ENCODE assay signal across 10 cellular contexts in genomic region chr9:128077847-128078503, GRCh38. TPM values are rescaled to one million over a fixed set of nuclear protein-coding genes. Genes with fewer than 3 reads are reported as not detected.
DNase-seq lines count a peak whose midpoint lies in the region; ATAC-seq and TF ChIP-seq lines count a peak whose summit lies in the region.
"Had no signal": no experiment of that assay in that cellular context is flagged by ENCODE, and none has a peak within 500 bp of the region (broad histone marks: within the 10 kb centered on the region; RNA-seq: fewer than 3 reads in every experiment).

No MANE protein-coding gene starts in this region.

- H4K91ac ChIP-seq in H9 (ENCODE audit: insufficient read length, low read depth, low read length): no peak overlapping the region

- H3K4ac ChIP-seq in H9 (ENCODE audit: low read depth, low read length): no peak overlapping the region

- no peak for TF ChIP-seq EP300 in gastroesophageal sphincter (IDR thresholded peaks at IDR 0.05)

- H3K23ac ChIP-seq in H9 (ENCODE audit: insufficient read length, low read depth, low read length): no peak overlapping the region

- no peak overlapping the region for H2BK120ac ChIP-seq in H9 (ENCODE audit: low read depth, low read length, poor library complexity, severe bottlenecking)

- H3K36me3 ChIP-seq in Peyer's patch (no peaks in the 10 kb centered on the region), smooth muscle cell (ENCODE audit: low read depth) (no peaks in the 10 kb centered on the region), gastroesophageal sphincter (no peaks in the 10 kb centered on the region)

- H3K9me3 ChIP-seq in H9 (ENCODE audit: control insufficient read depth, low read depth, low read length): no peaks in the 10 kb centered on the region
- no peaks in the 10 kb centered on the region for H3K9me3 ChIP-seq in Peyer's patch
- no peaks in the 10 kb centered on the region for H3K9me3 ChIP-seq in smooth muscle cell (replicated peaks; ENCODE audit: low read depth)
- no peaks in the 10 kb centered on the region for H3K9me3 ChIP-seq in gastroesophageal sphincter

- no peak overlapping the region for H4K8ac ChIP-seq in H9 (replicated peaks; ENCODE audit: insufficient read length, low read depth, low read length)

- H3F3A ChIP-seq in smooth muscle cell (ENCODE audit: low read depth): peaks cover 52% of the 10 kb centered on the region

- H3T11ph ChIP-seq in H9 (ENCODE audit: low read length): no peak overlapping the region

- H4K5ac ChIP-seq in H9 (ENCODE audit: insufficient read length, low read depth, low read length): no peak overlapping the region

- H2BK5ac ChIP-seq in H9 (ENCODE audit: insufficient read length, low read length): no peak overlapping the region

- H3K27me3 ChIP-seq in H9 (ENCODE audit: insufficient read depth, low read length): no peaks in the 10 kb centered on the region
- no peaks in the 10 kb centered on the region for H3K27me3 ChIP-seq in Peyer's patch
- H3K27me3 ChIP-seq in smooth muscle cell (ENCODE audit: low read depth): no peaks in the 10 kb centered on the region
- H3K27me3 ChIP-seq in gastroesophageal sphincter: no peaks in the 10 kb centered on the region

- H3K79me1 ChIP-seq in H9 (ENCODE audit: insufficient read depth, low read depth, low read length, poor library complexity, severe bottlenecking): no peaks in the 10 kb centered on the region

- H2AFZ ChIP-seq in H9 (ENCODE audit: low read length): no peak overlapping the region
- H2AFZ ChIP-seq in smooth muscle cell (ENCODE audit: low read depth): no peak overlapping the region

- intact Hi-C loops in activated T-helper 2 cell treated with anti-CD3 and anti-CD28 coated beads, Interferon-gamma antibody, Interleukin-2, Interleukin-4, amounts not matched to agents 10 μg/mL and 5 μg/mL and 100 μg/mL, durations not matched to agents 14 hours and 24 hours and 36 hours (cut with micrococcal nuclease): no loop called here
- intact Hi-C loops in left ventricle myocardium superior (cut with micrococcal nuclease): no loop called here

- no peak for TF ChIP-seq POLR2A in Peyer's patch (IDR thresholded peaks at IDR 0.05)
- no peak for TF ChIP-seq POLR2A in gastroesophageal sphincter (IDR thresholded peaks at IDR 0.05)

- H3K9ac ChIP-seq in H9 (ENCODE audit: extremely low read depth, insufficient read length, low read length): no peak overlapping the region
- H3K9ac ChIP-seq in smooth muscle cell (ENCODE audit: low read depth): no peak overlapping the region

- peaks cover 4% of the 10 kb centered on the region; the same call in 1 of the 2 replicates for H3K4me1 ChIP-seq in H9 (ENCODE audit: insufficient read depth, low read length)
- peaks cover 0 to 67% (median 19%) of the 10 kb centered on the region in 4 donors for H3K4me1 ChIP-seq in Peyer's patch
- H3K4me1 ChIP-seq in smooth muscle cell (ENCODE audit: low read depth): peaks cover 30% of the 10 kb centered on the region
- H3K4me1 ChIP-seq in gastroesophageal sphincter: peaks cover 0 to 84% (median 40%) of the 10 kb centered on the region in 3 donors

- peaks cover 25 to 28% of the 10 kb centered on the region in 2 experiments for H3K4me1 Mint-ChIP-seq in H9
- H3K4me1 Mint-ChIP-seq in activated T-helper 2 cell treated with anti-CD3 and anti-CD28 coated beads, Interferon-gamma antibody, Interleukin-2, Interleukin-4, amounts not matched to agents 10 μg/mL and 5 μg/mL and 100 μg/mL, durations not matched to agents 14 hours and 24 hours and 36 hours (ENCODE audit: low read depth): peaks cover 38% of the 10 kb centered on the region

- no peak overlapping the region for H3K18ac ChIP-seq in H9 (ENCODE audit: insufficient read length, low read depth, low read length)

- peaks cover 3 to 5% (median 3%) of the 10 kb centered on the region in 3 experiments; a peak in 4 of 7 replicates for H3K36me3 Mint-ChIP-seq in H9 (ENCODE audit: insufficient read depth in 1 of 3, low read depth in 3 of 3)
- H3K36me3 Mint-ChIP-seq in activated T-helper 2 cell treated with anti-CD3 and anti-CD28 coated beads, Interferon-gamma antibody, Interleukin-2, Interleukin-4, amounts not matched to agents 10 μg/mL and 5 μg/mL and 100 μg/mL, durations not matched to agents 14 hours and 24 hours and 36 hours (ENCODE audit: low read depth): peaks cover 50% of the 10 kb centered on the region

- no peak overlapping the region for H3K27ac ChIP-seq in H9 (ENCODE audit: insufficient read length, low read depth, low read length)
- peak overlapping the region; percentile 31 to 92 (median 74) for H3K27ac ChIP-seq in Peyer's patch
- peak overlapping the region; percentile 59 for H3K27ac ChIP-seq in epithelial cell of prostate
- no peak overlapping the region for H3K27ac ChIP-seq in smooth muscle cell (ENCODE audit: low read depth)
- H3K27ac ChIP-seq in gastroesophageal sphincter: peak overlapping the region in 2 of 4 donors; percentile 7 to 12

- no peak overlapping the region for H2BK15ac ChIP-seq in H9 (ENCODE audit: low read depth, low read length)

- H3K4me3 Mint-ChIP-seq in H9: no peak overlapping the region
- H3K4me3 Mint-ChIP-seq in activated T-helper 2 cell treated with anti-CD3 and anti-CD28 coated beads, Interferon-gamma antibody, Interleukin-2, Interleukin-4, amounts not matched to agents 10 μg/mL and 5 μg/mL and 100 μg/mL, durations not matched to agents 14 hours and 24 hours and 36 hours (ENCODE audit: low read depth): no peak overlapping the region

- DNase-seq in H9 (no peak), Peyer's patch (no peak), epithelial cell of prostate (ENCODE audit: low read depth, low spot score) (no peak), smooth muscle cell (lab: John Stamatoyannopoulos, UW; ENCODE audit: unreplicated experiment) (no peak), left ventricle myocardium superior (no peak)
- no peak for DNase-seq in activated T-helper 2 cell treated with anti-CD3 and anti-CD28 coated beads, Interferon-gamma antibody, Interleukin-2, Interleukin-4, amounts not matched to agents 10 μg/mL and 5 μg/mL and 100 μg/mL, durations not matched to agents 14 hours and 24 hours and 36 hours (ENCODE audit: low spot score)
- DNase-seq: left cardiac atrium, NCI-H1417 had no signal

- no peak overlapping the region for H2BK20ac ChIP-seq in H9 (ENCODE audit: low read depth, low read length, poor library complexity, severe bottlenecking)

- no peak overlapping the region for H3K14ac ChIP-seq in H9 (ENCODE audit: insufficient read depth, low read length)

- TF ChIP-seq CTCF in H9 (conservative IDR thresholded peaks at IDR 0.05): no peak
- TF ChIP-seq CTCF in Peyer's patch (IDR thresholded peaks at IDR 0.05): no peak
- no peak for TF ChIP-seq CTCF in smooth muscle cell (IDR thresholded peaks at IDR 0.05; ENCODE audit: borderline replicate concordance, insufficient read depth, poor library complexity, severe bottlenecking)
- TF ChIP-seq CTCF in gastroesophageal sphincter (IDR thresholded peaks at IDR 0.05): no peak

- H3K27me3 Mint-ChIP-seq in H9 (ENCODE audit: low read depth): no peaks in the 10 kb centered on the region
- H3K27me3 Mint-ChIP-seq in activated T-helper 2 cell treated with anti-CD3 and anti-CD28 coated beads, Interferon-gamma antibody, Interleukin-2, Interleukin-4, amounts not matched to agents 10 μg/mL and 5 μg/mL and 100 μg/mL, durations not matched to agents 14 hours and 24 hours and 36 hours (ENCODE audit: low read depth): no peaks in the 10 kb centered on the region

- no peak overlapping the region for H2AK5ac ChIP-seq in H9 (ENCODE audit: insufficient read length, low read length)

- no peak overlapping the region for H3K56ac ChIP-seq in H9 (ENCODE audit: insufficient read length, low read depth, low read length)

- H4K20me1 ChIP-seq in H9 (ENCODE audit: control insufficient read depth, insufficient read depth, insufficient read length): no peaks in the 10 kb centered on the region
- peaks cover 53% of the 10 kb centered on the region for H4K20me1 ChIP-seq in smooth muscle cell (ENCODE audit: low read depth)

- H3K9me3 Mint-ChIP-seq in H9: no peaks in the 10 kb centered on the region
- H3K9me3 Mint-ChIP-seq in activated T-helper 2 cell treated with anti-CD3 and anti-CD28 coated beads, Interferon-gamma antibody, Interleukin-2, Interleukin-4, amounts not matched to agents 10 μg/mL and 5 μg/mL and 100 μg/mL, durations not matched to agents 14 hours and 24 hours and 36 hours: no peaks in the 10 kb centered on the region

- ATAC-seq in gastroesophageal sphincter (no peak), HG02571 (IDR thresholded peaks at IDR 0.05; ENCODE audit: unreplicated experiment) (no peak), left ventricle myocardium superior (no peak)

- H3K27ac Mint-ChIP-seq in H9: peak overlapping the region in 2 of 3 experiments; percentile 47 to 60; a peak in 4 of 7 replicates
- H3K27ac Mint-ChIP-seq in activated T-helper 2 cell treated with anti-CD3 and anti-CD28 coated beads, Interferon-gamma antibody, Interleukin-2, Interleukin-4, amounts not matched to agents 10 μg/mL and 5 μg/mL and 100 μg/mL, durations not matched to agents 14 hours and 24 hours and 36 hours: no peak overlapping the region

- no peak overlapping the region for H2BK12ac ChIP-seq in H9 (ENCODE audit: insufficient read length, low read depth, low read length)

- no peaks in the 10 kb centered on the region for H3K23me2 ChIP-seq in H9 (ENCODE audit: insufficient read length, low read depth, low read length, poor library complexity, severe bottlenecking)

- no CpG with 5 or more reads among the region's 7 CpGs for WGBS in H9 (ENCODE audit: extremely low coverage, insufficient read length, low lambda C conversion rate)
- 97% methylated on average over 7 of the region's 7 CpGs for WGBS in smooth muscle cell (ENCODE audit: low lambda C conversion rate)
- 88 to 100% methylated on average over 4 to 7 of the region's 7 CpGs for WGBS in gastroesophageal sphincter (ENCODE audit: low coverage in 1 of 2), 2 donors

- H3K79me2 ChIP-seq in H9 (ENCODE audit: insufficient read depth, low read length) (no peaks in the 10 kb centered on the region; the same call in 1 of the 2 replicates), smooth muscle cell (ENCODE audit: low read depth) (peaks cover 50% of the 10 kb centered on the region)

- H3K4me2 ChIP-seq in H9 (ENCODE audit: insufficient read depth, insufficient read length, low read length) (no peak overlapping the region), smooth muscle cell (peak overlapping the region; percentile 65)

- H3K4me3 ChIP-seq in Peyer's patch (peak overlapping the region in 1 of 4 donors; percentile 20), smooth muscle cell (no peak overlapping the region), gastroesophageal sphincter (no peak overlapping the region)

RNA-seq across cellular contexts. Expression of gene SLC25A25, which starts 9.9 kb away (rescaled TPM):
- total RNA-seq in H9 (2021): 16.0 and 16.9 TPM in 2 replicates
- total RNA-seq in Peyer's patch: 10 to 100 TPM; 18.2 to 44.1 (median 28.2) TPM
- total RNA-seq in smooth muscle cell: 15.7 and 20.6 TPM in 2 replicates
- polyA plus RNA-seq in smooth muscle cell: 19.9 and 20.5 TPM in 2 replicates
- total RNA-seq in gastroesophageal sphincter: 10 to 100 TPM; 16.1 to 64.1 (median 18.3) TPM
- 11.3 and 11.9 TPM in 2 replicates for total RNA-seq in activated T-helper 2 cell treated with anti-CD3 and anti-CD28 coated beads, Interferon-gamma antibody, Interleukin-2, Interleukin-4, amounts not matched to agents 10 μg/mL and 5 μg/mL and 100 μg/mL, durations not matched to agents 14 hours and 24 hours and 36 hours
- 4.8 TPM for total RNA-seq in left ventricle myocardium superior

RNA-seq across cellular contexts. Expression of gene NAIF1, which starts 10.9 kb away (rescaled TPM):
- 6.3 TPM in 2 replicates for total RNA-seq in H9 (2021)
- total RNA-seq in Peyer's patch: 10 to 100 TPM in 2 of 4 donors, 1 to 10 TPM in 2; 7.4 to 26.1 (median 11.8) TPM
- total RNA-seq in smooth muscle cell: 3.8 and 5.2 TPM in 2 replicates
- 6.7 and 8.9 TPM in 2 replicates for polyA plus RNA-seq in smooth muscle cell
- total RNA-seq in gastroesophageal sphincter: 10 to 100 TPM in 1 of 4 donors, 1 to 10 TPM in 3; 5.3 to 11.4 (median 8.6) TPM
- 10.2 and 10.5 TPM in 2 replicates for total RNA-seq in activated T-helper 2 cell treated with anti-CD3 and anti-CD28 coated beads, Interferon-gamma antibody, Interleukin-2, Interleukin-4, amounts not matched to agents 10 μg/mL and 5 μg/mL and 100 μg/mL, durations not matched to agents 14 hours and 24 hours and 36 hours
- total RNA-seq in left ventricle myocardium superior: 4.7 TPM

RNA-seq across cellular contexts. Expression of gene PTGES2, which starts 49.6 kb away (rescaled TPM):
- 60.4 and 63.9 TPM in 2 replicates for total RNA-seq in H9 (2021)
- 100 to 1,000 TPM; 123 to 193 (median 168) TPM for total RNA-seq in Peyer's patch
- total RNA-seq in smooth muscle cell: 20.7 and 31.5 TPM in 2 replicates
- polyA plus RNA-seq in smooth muscle cell: 78.6 and 102 TPM in 2 replicates
- total RNA-seq in gastroesophageal sphincter: 10 to 100 TPM; 46.1 to 85.8 (median 57.5) TPM
- total RNA-seq in activated T-helper 2 cell treated with anti-CD3 and anti-CD28 coated beads, Interferon-gamma antibody, Interleukin-2, Interleukin-4, amounts not matched to agents 10 μg/mL and 5 μg/mL and 100 μg/mL, durations not matched to agents 14 hours and 24 hours and 36 hours: 67.8 and 77.6 TPM in 2 replicates
- total RNA-seq in left ventricle myocardium superior: 157 TPM

Comparison
In these comparisons a context has a peak if more than half of its experiments do, and no peak if none do; other contexts are left out.
1. H3K27ac ChIP-seq: peak in Peyer's patch (4 of 4) and epithelial cell of prostate (single experiment); none in H9 (single experiment) and smooth muscle cell (single experiment).